18 cellular contexts compared by ENCODE assay signal in the genomic region with DNA sequence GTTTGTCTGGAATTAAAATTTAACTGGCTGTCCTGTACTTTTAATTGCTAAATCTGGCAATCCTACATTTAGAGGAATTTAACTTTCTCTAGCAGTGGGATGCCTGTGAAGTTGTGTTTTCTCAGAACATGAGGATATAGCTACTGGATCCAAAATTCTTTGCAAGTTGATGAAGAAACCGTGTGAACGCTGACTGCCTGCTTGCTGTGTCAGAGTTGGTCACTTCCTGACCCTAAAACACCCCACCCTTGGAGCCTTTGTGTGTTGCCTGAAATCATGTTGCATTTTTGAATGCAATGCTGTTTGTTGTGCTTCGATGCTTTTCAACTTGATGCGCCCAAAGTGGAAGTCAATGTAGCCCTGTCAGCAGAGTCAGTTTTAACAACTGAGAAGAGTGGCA.
"Had no signal": no experiment of that assay in that cellular context is flagged by ENCODE, and none has a peak within 500 bp of the region (broad histone marks: within the 10 kb centered on the region; RNA-seq: fewer than 3 reads in every experiment).

No MANE protein-coding gene starts in this region.

- H3K36me3 ChIP-seq: colonic mucosa, lower lobe of right lung, thoracic aorta had no signal

- H3K27me3 ChIP-seq: colonic mucosa, hepatocyte had no signal

- H3K27ac ChIP-seq: colonic mucosa, hepatocyte, lower lobe of right lung, thoracic aorta had no signal

- DNase-seq: activated CD4-positive, alpha-beta T cell treated with anti-CD3 and anti-CD28 coated beads, Interleukin-2, amount 10 ng/mL, durations not matched to agents 24 days and 14 days; activated CD4-positive, CD25-positive, alpha-beta regulatory T cell; activated CD8-positive, alpha-beta T cell treated with anti-CD3 and anti-CD28 coated beads for 36 hours; activated naive CD4-positive, alpha-beta T cell treated with anti-CD3 and anti-CD28 coated beads for 36 hours; activated T-cell treated with anti-CD3 and anti-CD28 coated beads, Interleukin-2, amount 50 U/mL, for 24 hours; central memory CD4-positive, alpha-beta T cell; colonic mucosa; left colon; lower lobe of right lung; natural killer cell; stimulated activated CD4-positive, alpha-beta T cell treated with anti-CD3 and anti-CD28 coated beads, Interleukin-4, amount 100 ng/mL, for 4 hours; T-cell had no signal

- H3K4me3 ChIP-seq: colonic mucosa, hepatocyte, lower lobe of right lung, thoracic aorta had no signal

- H3K27me3 Mint-ChIP-seq: brain; stimulated activated memory B cell treated with anti-CD40 and anti-IgM and Interleukin-4, amounts not matched to agents 10 μg/mL and 1 μg/mL and 100 μg/mL, for 72 hours had no signal

- H3K9me3 Mint-ChIP-seq: activated CD4-positive, alpha-beta T cell treated with anti-CD3 and anti-CD28 coated beads, Interleukin-2, amount 10 ng/mL, durations not matched to agents 24 days and 14 days; activated CD8-positive, alpha-beta T cell treated with anti-CD3 and anti-CD28 coated beads for 36 hours; activated naive CD4-positive, alpha-beta T cell treated with anti-CD3 and anti-CD28 coated beads for 36 hours; activated T-cell treated with anti-CD3 and anti-CD28 coated beads, Interleukin-2, amount 50 U/mL, for 24 hours; activated T-helper 2 cell treated with anti-CD3 and anti-CD28 coated beads, Interferon-gamma antibody, Interleukin-2, Interleukin-4, amounts not matched to agents 10 μg/mL and 5 μg/mL and 100 μg/mL, durations not matched to agents 14 hours and 24 hours and 36 hours; brain; natural killer cell; stimulated activated memory B cell treated with anti-CD40 and anti-IgM and Interleukin-4, amounts not matched to agents 10 μg/mL and 1 μg/mL and 100 μg/mL, for 72 hours; T-cell had no signal

- H3K4me1 ChIP-seq: colonic mucosa, lower lobe of right lung had no signal

- H3K4me3 Mint-ChIP-seq: activated CD4-positive, alpha-beta T cell treated with anti-CD3 and anti-CD28 coated beads, Interleukin-2, amount 10 ng/mL, durations not matched to agents 24 days and 14 days; activated CD8-positive, alpha-beta T cell treated with anti-CD3 and anti-CD28 coated beads for 36 hours; activated naive CD4-positive, alpha-beta T cell treated with anti-CD3 and anti-CD28 coated beads for 36 hours; activated T-cell treated with anti-CD3 and anti-CD28 coated beads, Interleukin-2, amount 50 U/mL, for 24 hours; brain; natural killer cell; stimulated activated memory B cell treated with anti-CD40 and anti-IgM and Interleukin-4, amounts not matched to agents 10 μg/mL and 1 μg/mL and 100 μg/mL, for 72 hours; T-cell had no signal

- H3K4me1 Mint-ChIP-seq: activated CD4-positive, alpha-beta T cell treated with anti-CD3 and anti-CD28 coated beads, Interleukin-2, amount 10 ng/mL, durations not matched to agents 24 days and 14 days; brain; natural killer cell; stimulated activated memory B cell treated with anti-CD40 and anti-IgM and Interleukin-4, amounts not matched to agents 10 μg/mL and 1 μg/mL and 100 μg/mL, for 72 hours; T-cell had no signal

- H3K79me2 ChIP-seq: hepatocyte had no signal

- H3K9me3 ChIP-seq: colonic mucosa, lower lobe of right lung, thoracic aorta had no signal

- ATAC-seq: activated CD8-positive, alpha-beta T cell treated with anti-CD3 and anti-CD28 coated beads for 36 hours; left colon; lower lobe of right lung; natural killer cell; sciatic nerve; stimulated activated memory B cell treated with anti-CD40 and anti-IgM and Interleukin-4, amounts not matched to agents 10 μg/mL and 1 μg/mL and 100 μg/mL, for 72 hours; T-cell had no signal

- H2AFZ ChIP-seq: hepatocyte had no signal

- H3K36me3 Mint-ChIP-seq: natural killer cell; stimulated activated memory B cell treated with anti-CD40 and anti-IgM and Interleukin-4, amounts not matched to agents 10 μg/mL and 1 μg/mL and 100 μg/mL, for 72 hours; T-cell had no signal

- H3K27ac Mint-ChIP-seq: activated CD4-positive, alpha-beta T cell treated with anti-CD3 and anti-CD28 coated beads, Interleukin-2, amount 10 ng/mL, durations not matched to agents 24 days and 14 days; activated CD8-positive, alpha-beta T cell treated with anti-CD3 and anti-CD28 coated beads for 36 hours; activated naive CD4-positive, alpha-beta T cell treated with anti-CD3 and anti-CD28 coated beads for 36 hours; activated T-cell treated with anti-CD3 and anti-CD28 coated beads, Interleukin-2, amount 50 U/mL, for 24 hours; activated T-helper 2 cell treated with anti-CD3 and anti-CD28 coated beads, Interferon-gamma antibody, Interleukin-2, Interleukin-4, amounts not matched to agents 10 μg/mL and 5 μg/mL and 100 μg/mL, durations not matched to agents 14 hours and 24 hours and 36 hours; brain; natural killer cell; stimulated activated memory B cell treated with anti-CD40 and anti-IgM and Interleukin-4, amounts not matched to agents 10 μg/mL and 1 μg/mL and 100 μg/mL, for 72 hours; T-cell had no signal

- H3K4me2 ChIP-seq: hepatocyte had no signal
